8 cellular contexts compared by ENCODE assay signal in the genomic region with DNA sequence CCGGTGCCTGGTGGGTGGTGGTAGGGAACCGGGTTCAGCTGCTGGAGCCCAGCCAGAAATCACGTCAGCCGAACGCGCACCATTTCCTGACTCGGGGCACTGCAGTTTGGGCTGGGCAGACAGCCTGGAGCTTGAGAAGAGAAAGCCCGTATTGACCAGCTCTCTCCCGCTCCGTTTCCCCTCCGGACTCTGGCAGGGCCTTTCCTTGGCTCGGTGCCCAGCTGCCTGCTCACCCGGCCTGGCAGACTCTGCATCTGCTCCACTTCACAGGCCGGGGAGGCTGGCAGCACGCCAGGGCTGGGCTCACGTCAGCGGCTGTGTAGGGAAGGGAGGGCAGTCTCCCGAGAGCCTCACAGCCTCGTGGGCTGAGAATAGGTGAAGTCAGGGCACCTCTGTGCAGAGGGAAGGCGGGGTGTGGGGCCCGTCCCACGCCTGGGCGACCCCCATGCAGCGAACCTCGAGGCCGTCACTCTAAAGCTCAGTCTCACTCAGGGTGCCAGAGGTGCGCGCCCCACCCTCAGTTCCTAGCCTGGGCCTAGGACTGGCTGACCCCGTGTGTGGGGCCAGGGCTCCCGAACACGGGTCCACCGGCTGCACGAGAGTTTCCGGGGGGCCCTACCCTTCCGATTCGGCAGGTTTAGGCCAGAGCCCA. TPM values are rescaled to one million over a fixed set of nuclear protein-coding genes. Genes with fewer than 3 reads are reported as not detected.
DNase-seq lines count a peak whose midpoint lies in the region; ATAC-seq and TF ChIP-seq lines count a peak whose summit lies in the region.

No MANE protein-coding gene starts in this region.

- no peaks in the 10 kb centered on the region for H3K27me3 Mint-ChIP-seq in activated naive CD8-positive, alpha-beta T cell treated with anti-CD3 and anti-CD28 coated beads, Interleukin-2, amount 10 ng/mL, durations not matched to agents 7 days and 5 days

- H3K27ac Mint-ChIP-seq in activated naive CD8-positive, alpha-beta T cell treated with anti-CD3 and anti-CD28 coated beads, Interleukin-2, amount 10 ng/mL, durations not matched to agents 7 days and 5 days, result no peak overlapping the region

- in situ Hi-C loops in KBM-7 (cut with MboI; ENCODE audit: low pct_unique_long_range_greater_than_20kb, low sequenced_read_pairs), result no loop called here

- no peak for TF ChIP-seq CTCF in upper lobe of right lung (IDR thresholded peaks at IDR 0.05)

- H3K4me3 Mint-ChIP-seq in activated naive CD8-positive, alpha-beta T cell treated with anti-CD3 and anti-CD28 coated beads, Interleukin-2, amount 10 ng/mL, durations not matched to agents 7 days and 5 days, result no peak overlapping the region

- no peaks in the 10 kb centered on the region for H3K27me3 ChIP-seq in upper lobe of right lung

- no peaks in the 10 kb centered on the region for H3K36me3 Mint-ChIP-seq in activated naive CD8-positive, alpha-beta T cell treated with anti-CD3 and anti-CD28 coated beads, Interleukin-2, amount 10 ng/mL, durations not matched to agents 7 days and 5 days

- peak overlapping the region; percentile 74 for H3K27ac ChIP-seq in upper lobe of right lung

- H3K36me3 ChIP-seq in upper lobe of right lung, result no peaks in the 10 kb centered on the region

- intact Hi-C loops in Right ventricle myocardium inferior (cut with DNase I), result loop anchor here (1.0 to 2.0 kb wide), 3 partner anchors 25 to 151 kb away; no protein-coding TSS in a partner anchor
- intact Hi-C loops in upper lobe of right lung (cut with DNase I), result no loop called here

- POLR2A ChIA-PET in activated naive CD8-positive, alpha-beta T cell treated with anti-CD3 and anti-CD28 coated beads, Interleukin-2, amount 10 ng/mL, durations not matched to agents 7 days and 5 days (lab: Charles Lee), result no interaction called here

- peak overlapping the region; percentile 27 for H3K4me3 ChIP-seq in upper lobe of right lung

- H3K4me1 Mint-ChIP-seq in activated naive CD8-positive, alpha-beta T cell treated with anti-CD3 and anti-CD28 coated beads, Interleukin-2, amount 10 ng/mL, durations not matched to agents 7 days and 5 days, result no peaks in the 10 kb centered on the region

- H3K4me1 ChIP-seq in upper lobe of right lung, result peaks cover 24% of the 10 kb centered on the region

- DNase-seq in DMS153 treated with DMSO at 0.1 percent for 48 hours (lab: John Stamatoyannopoulos, UW; ENCODE audit: unreplicated experiment) (peak; percentile 79), KBM-7 (peak; percentile 88), RKO (ENCODE audit: low spot score) (peak; percentile 89), Right ventricle myocardium inferior (ENCODE audit: missing footprints) (peak; percentile 99), pulmonary artery endothelial cell (ENCODE audit: low read depth, low spot score) (peak; percentile 98), upper lobe of right lung (peak; percentile 98)
- peak; percentile 40 for DNase-seq in activated naive CD8-positive, alpha-beta T cell treated with anti-CD3 and anti-CD28 coated beads, Interleukin-2, amount 10 ng/mL, durations not matched to agents 7 days and 5 days

- H3K9me3 Mint-ChIP-seq in activated naive CD8-positive, alpha-beta T cell treated with anti-CD3 and anti-CD28 coated beads, Interleukin-2, amount 10 ng/mL, durations not matched to agents 7 days and 5 days, result no peaks in the 10 kb centered on the region

- H3K9me3 ChIP-seq in upper lobe of right lung, result no peaks in the 10 kb centered on the region

- peak; percentile 47 for ATAC-seq in activated naive CD8-positive, alpha-beta T cell treated with anti-CD3 and anti-CD28 coated beads, Interleukin-2, amount 10 ng/mL, durations not matched to agents 7 days and 5 days (ENCODE audit: low read depth)
- peak; percentile 96 for ATAC-seq in Right ventricle myocardium inferior
- peak; percentile 90 for ATAC-seq in upper lobe of right lung
- no peak for ATAC-seq in GM18498 (IDR thresholded peaks at IDR 0.05; ENCODE audit: unreplicated experiment)

RNA-seq across cellular contexts. Expression of a gene that starts 59.1 kb away (rescaled TPM):
- total RNA-seq in activated naive CD8-positive, alpha-beta T cell treated with anti-CD3 and anti-CD28 coated beads, Interleukin-2, amount 10 ng/mL, durations not matched to agents 7 days and 5 days, result not detected
- total RNA-seq in Right ventricle myocardium inferior (not detected), pulmonary artery endothelial cell (not detected in 2 replicates), upper lobe of right lung (not detected)

Comparison
In these comparisons a context has a peak if more than half of its experiments do, and no peak if none do; other contexts are left out.
1. DNase-seq: peak in every context shown above with its lines; median percentile 99 in Right ventricle myocardium inferior; 98 in pulmonary artery endothelial cell; 98 in upper lobe of right lung; 89 in RKO; 88 in KBM-7; 79 in DMS153 treated with DMSO at 0.1 percent for 48 hours; 40 in activated naive CD8-positive, alpha-beta T cell treated with anti-CD3 and anti-CD28 coated beads, Interleukin-2, amount 10 ng/mL, durations not matched to agents 7 days and 5 days.